In genomic region chr16:29613307-29614057, GRCh38 we compare ENCODE assay signal across 8 cellular contexts. TPM values are rescaled to one million over a fixed set of nuclear protein-coding genes. Genes with fewer than 3 reads are reported as not detected.
A peak's percentile ranks its signal among the peaks of the same experiment; 100 is the strongest.
DNase-seq lines count a peak whose midpoint lies in the region; ATAC-seq and TF ChIP-seq lines count a peak whose summit lies in the region.
"Not testable (repeated sequence)": the region's sequence is repeated elsewhere in the genome, so short reads cannot be mapped to it uniquely, and the experiment has no call there.

No MANE protein-coding gene starts in this region.

- not testable (repeated sequence) for H3K9me3 ChIP-seq in adrenal gland (replicated peaks in 1 of 3); heart left ventricle; ovary

- not testable (repeated sequence) for H3K4me1 ChIP-seq in adrenal gland (replicated peaks in 1 of 2); ovary (ENCODE audit: insufficient read depth)
- H3K4me1 ChIP-seq in heart left ventricle = peaks cover 0 to 17% (median 3%) of the 10 kb centered on the region in 12 donors

- H3K27ac ChIP-seq in adrenal gland (peak overlapping the region in 2 of 5 donors; percentile 56 to 80), heart left ventricle (peak overlapping the region in 5 of 12 donors; percentile 33 to 75 (median 66)), ovary (peak overlapping the region in 1 of 2 donors; percentile 10)

- TF ChIP-seq CTCF in adrenal gland (IDR thresholded peaks at IDR 0.05); heart left ventricle (IDR thresholded peaks at IDR 0.05); ovary (IDR thresholded peaks at IDR 0.05): not testable (repeated sequence)

- 0 to 5% (median 5%) methylated on average over 11 to 98 of the region's 100 CpGs; no CpG with 5 or more reads in 1 of the 4 donors for WGBS in adrenal gland, 4 donors
- 0 to 6% (median 4%) methylated on average over 17 to 100 of the region's 100 CpGs for WGBS in heart left ventricle, 4 donors
- 1 to 4% (median 3%) methylated on average over 36 to 100 of the region's 100 CpGs for WGBS in ovary, 3 donors

- not testable (repeated sequence) for H3K27me3 Mint-ChIP-seq in T-helper 2 cell treated with Interferon-gamma antibody and Interleukin-4, amounts not matched to agents 5 μg/mL and 100 μg/mL, for 36 hours (ENCODE audit: low read depth)

- H3K27ac Mint-ChIP-seq in T-helper 2 cell treated with Interferon-gamma antibody and Interleukin-4, amounts not matched to agents 5 μg/mL and 100 μg/mL, for 36 hours = peak overlapping the region; percentile 98

- TF ChIP-seq POLR2A in adrenal gland (IDR thresholded peaks at IDR 0.05) (peak; percentile 56 to 78), heart left ventricle (IDR thresholded peaks at IDR 0.05) (peak in 1 of 2 donors; percentile 80), ovary (IDR thresholded peaks at IDR 0.05) (peak; percentile 72)

- DNase-seq in GDM1 (lab: John Stamatoyannopoulos, UW) = peak; percentile 80
- DNase-seq in NCI-H2029 (lab: John Stamatoyannopoulos, UW) = peak; percentile 55
- DNase-seq in T-helper 2 cell treated with Interferon-gamma antibody and Interleukin-4, amounts not matched to agents 5 μg/mL and 100 μg/mL, for 36 hours (ENCODE audit: low spot score) = peak; percentile 90
- peak; percentile 78 to 88 (median 82) for DNase-seq in adrenal gland
- DNase-seq in heart left ventricle = peak; percentile 82 to 94 (median 86)
- peak; percentile 88 to 93 (median 92) for DNase-seq in ovary
- peak; percentile 73 for DNase-seq in superior temporal gyrus (ENCODE audit: extremely low spot score)

- H3K4me3 Mint-ChIP-seq in T-helper 2 cell treated with Interferon-gamma antibody and Interleukin-4, amounts not matched to agents 5 μg/mL and 100 μg/mL, for 36 hours = peak overlapping the region; percentile 96

- ATAC-seq in HG02798 (IDR thresholded peaks at IDR 0.05; ENCODE audit: poor library complexity, unreplicated experiment) = peak; percentile 51
- ATAC-seq in heart left ventricle = peak in 3 of 4 donors; percentile 74 to 91 (median 90)

- intact Hi-C loops in adrenal gland (cut with DNase I); heart left ventricle (cut with DNase I); ovary (cut with DNase I): not testable (repeated sequence)

- H3K9me3 Mint-ChIP-seq in T-helper 2 cell treated with Interferon-gamma antibody and Interleukin-4, amounts not matched to agents 5 μg/mL and 100 μg/mL, for 36 hours = not testable (repeated sequence)

- H3K36me3 ChIP-seq in adrenal gland (replicated peaks in 1 of 2); heart left ventricle; ovary: not testable (repeated sequence)

- peaks cover 12% of the 10 kb centered on the region for H3K4me1 Mint-ChIP-seq in T-helper 2 cell treated with Interferon-gamma antibody and Interleukin-4, amounts not matched to agents 5 μg/mL and 100 μg/mL, for 36 hours (ENCODE audit: low read depth)

- H3K36me3 Mint-ChIP-seq in T-helper 2 cell treated with Interferon-gamma antibody and Interleukin-4, amounts not matched to agents 5 μg/mL and 100 μg/mL, for 36 hours (ENCODE audit: low read depth) = peaks cover 10% of the 10 kb centered on the region

- TF ChIP-seq EP300 in ovary (IDR thresholded peaks at IDR 0.05) = not testable (repeated sequence)

- H3K27me3 ChIP-seq in adrenal gland, heart left ventricle, ovary: not testable (repeated sequence)

- peak overlapping the region in 3 of 4 donors; percentile 25 to 66 (median 57) for H3K4me3 ChIP-seq in adrenal gland
- peak overlapping the region; percentile 50 to 86 (median 67) for H3K4me3 ChIP-seq in heart left ventricle
- peak overlapping the region; percentile 48 for H3K4me3 ChIP-seq in ovary

RNA-seq across cellular contexts. Expression of gene SPN, which starts 49.6 kb away (rescaled TPM):
- total RNA-seq in adrenal gland (1 to 10 TPM in 6 of 8 donors, under 1 TPM in 2; 0.24 to 2.6 (median 1.4) TPM), heart left ventricle (10 to 100 TPM in 1 of 9 donors, 1 to 10 TPM in 6, under 1 TPM in 2; 0.44 to 17.0 (median 1.3) TPM), ovary (1 to 10 TPM in 3 of 7 donors, under 1 TPM in 4; 0.60 to 2.3 (median 0.88) TPM)
- polyA plus RNA-seq in adrenal gland (1 to 10 TPM in 1 of 3 donors, under 1 TPM in 2; 0.54 to 3.1 (median 0.64) TPM), heart left ventricle (1 to 10 TPM in 1 of 2 donors, under 1 TPM in 1; 0.67 to 1.3 TPM), ovary (1 to 10 TPM in 1 of 2 donors, under 1 TPM in 1; 0.42 to 5.1 TPM)
